Comparison of ENCODE assay signal across 29 cellular contexts in genomic region chr17:68709461-68709860, GRCh38.
"Had no signal": no experiment of that assay in that cellular context is flagged by ENCODE, and none has a peak within 500 bp of the region (broad histone marks: within the 10 kb centered on the region; RNA-seq: fewer than 3 reads in every experiment).

No MANE protein-coding gene starts in this region.

- H3K36me3 Mint-ChIP-seq: memory B cell; mesothelial cell of epicardium; naive B cell; natural killer cell treated with Interleukin-12 subunit alpha and Interleukin-12 subunit beta and Interleukin-15 and Interleukin-18, amount 100 ng/mL, for 72 hours had no signal

- H3K9ac ChIP-seq: parathyroid adenoma had no signal

- H3K4me1 ChIP-seq: gastrocnemius medialis, parathyroid adenoma, right lobe of liver, transverse colon, upper lobe of right lung had no signal

- DNase-seq: effector memory CD4-positive, alpha-beta T cell; gastrocnemius medialis; head of caudate nucleus; kidney; left colon; left ventricle myocardium superior; lower lobe of right lung; mucosa of descending colon; naive B cell; right lobe of liver; small intestine; stimulated activated CD4-positive, alpha-beta T cell treated with anti-CD3 and anti-CD28 coated beads, Interleukin-12 subunit alpha, Interleukin-12 subunit beta, amount 100 ng/mL, for 4 hours; stimulated activated CD4-positive, alpha-beta T cell treated with anti-CD3 and anti-CD28 coated beads, Interleukin-1b, Interleukin-23, amount 100 ng/mL, for 48 hours; stimulated activated CD4-positive, alpha-beta T cell treated with anti-CD3 and anti-CD28 coated beads, Interleukin-4, amount 100 ng/mL, for 1 hour; stimulated activated CD8-positive, alpha-beta memory T cell treated with anti-CD3 and anti-CD28 coated beads, Interleukin-4, amount 100 ng/mL, for 48 hours; stimulated activated naive CD4-positive, alpha-beta T cell; stimulated activated naive CD8-positive, alpha-beta T cell treated with anti-CD3 and anti-CD28 coated beads, Interleukin-15, amount 100 ng/mL, for 72 hours; transverse colon; upper lobe of right lung had no signal

- H3K27ac Mint-ChIP-seq: dendritic cell treated with granulocyte-macrophage colony-stimulating factor and Interleukin-4, amounts not matched to agents 40 ng/mL and 50 ng/mL, for 4 days; memory B cell; naive B cell; natural killer cell treated with Interleukin-12 subunit alpha and Interleukin-12 subunit beta and Interleukin-15 and Interleukin-18, amount 100 ng/mL, for 72 hours; progenitor cell of endocrine pancreas; stimulated activated naive CD8-positive, alpha-beta T cell treated with anti-CD3 and anti-CD28 coated beads, Interleukin-15, amount 100 ng/mL, for 72 hours had no signal

- H3K27ac ChIP-seq: lower lobe of right lung, neutrophil, parathyroid adenoma, right lobe of liver, suprapubic skin had no signal

- H3K4me1 Mint-ChIP-seq: memory B cell; neural crest cell; stimulated activated naive CD8-positive, alpha-beta T cell treated with anti-CD3 and anti-CD28 coated beads, Interleukin-15, amount 100 ng/mL, for 72 hours had no signal

- H3K9me3 Mint-ChIP-seq: dendritic cell treated with granulocyte-macrophage colony-stimulating factor and Interleukin-4, amounts not matched to agents 40 ng/mL and 50 ng/mL, for 4 days; memory B cell; mesothelial cell of epicardium; natural killer cell treated with Interleukin-12 subunit alpha and Interleukin-12 subunit beta and Interleukin-15 and Interleukin-18, amount 100 ng/mL, for 72 hours; neural crest cell; stimulated activated naive CD8-positive, alpha-beta T cell treated with anti-CD3 and anti-CD28 coated beads, Interleukin-15, amount 100 ng/mL, for 72 hours had no signal

- H3K36me3 ChIP-seq: esophagus muscularis mucosa, gastrocnemius medialis, lower lobe of right lung, neutrophil, right lobe of liver, suprapubic skin, transverse colon, upper lobe of right lung had no signal

- H3K9me3 ChIP-seq: esophagus muscularis mucosa, gastrocnemius medialis, lower lobe of right lung, mucosa of descending colon, neutrophil, suprapubic skin, transverse colon, upper lobe of right lung had no signal

- H3K79me2 ChIP-seq: parathyroid adenoma had no signal

- H3K4me3 ChIP-seq: lower lobe of right lung, mucosa of descending colon, right lobe of liver, suprapubic skin, transverse colon, upper lobe of right lung had no signal

- H3K4me3 Mint-ChIP-seq: dendritic cell treated with granulocyte-macrophage colony-stimulating factor and Interleukin-4, amounts not matched to agents 40 ng/mL and 50 ng/mL, for 4 days; memory B cell; naive B cell; natural killer cell treated with Interleukin-12 subunit alpha and Interleukin-12 subunit beta and Interleukin-15 and Interleukin-18, amount 100 ng/mL, for 72 hours; neural crest cell; stimulated activated naive CD8-positive, alpha-beta T cell treated with anti-CD3 and anti-CD28 coated beads, Interleukin-15, amount 100 ng/mL, for 72 hours had no signal

- H3K27me3 ChIP-seq: gastrocnemius medialis, right lobe of liver, suprapubic skin, transverse colon, upper lobe of right lung had no signal

- ATAC-seq: left colon; lower lobe of right lung; mucosa of descending colon; natural killer cell treated with Interleukin-12 subunit alpha and Interleukin-12 subunit beta and Interleukin-15 and Interleukin-18, amount 100 ng/mL, for 72 hours; right lobe of liver; stimulated activated naive CD8-positive, alpha-beta T cell treated with anti-CD3 and anti-CD28 coated beads, Interleukin-15, amount 100 ng/mL, for 72 hours; upper lobe of right lung had no signal
